ENCODE assay signal across 8 cellular contexts in genomic region chr3:45210308-45211038, GRCh38. TPM values are rescaled to one million over a fixed set of nuclear protein-coding genes. Genes with fewer than 3 reads are reported as not detected.
DNase-seq lines count a peak whose midpoint lies in the region.

No MANE protein-coding gene starts in this region.

- no peaks in the 10 kb centered on the region for H3K9me3 Mint-ChIP-seq in activated CD4-positive, alpha-beta memory T cell treated with anti-CD3 and anti-CD28 coated beads, Interleukin-2, amount 10 ng/mL, durations not matched to agents 7 days and 5 days

- no peaks in the 10 kb centered on the region for H3K36me3 ChIP-seq in mesendoderm (ENCODE audit: control insufficient read depth, insufficient read depth, low read length)

- POLR2A ChIA-PET in activated CD4-positive, alpha-beta memory T cell treated with anti-CD3 and anti-CD28 coated beads, Interleukin-2, amount 10 ng/mL, durations not matched to agents 7 days and 5 days (lab: Charles Lee) = interaction anchor here (0.7 to 4.7 kb wide), 4 partner anchors 16 to 170 kb away, joined by 3 to 43 read pairs (median 4); no protein-coding TSS in a partner anchor

- no peaks in the 10 kb centered on the region for H3K79me2 ChIP-seq in mesendoderm (ENCODE audit: control insufficient read depth, insufficient read depth, low read length)

- peak overlapping the region; percentile 0 for H3K18ac ChIP-seq in mesendoderm (ENCODE audit: low read length)

- H3K36me3 Mint-ChIP-seq in activated CD4-positive, alpha-beta memory T cell treated with anti-CD3 and anti-CD28 coated beads, Interleukin-2, amount 10 ng/mL, durations not matched to agents 7 days and 5 days (ENCODE audit: low read depth) = no peaks in the 10 kb centered on the region

- H3K27me3 ChIP-seq in mesendoderm (ENCODE audit: insufficient read depth, low read length, poor library complexity) = no peaks in the 10 kb centered on the region

- no CpG with 5 or more reads among the region's 14 CpGs for WGBS in mesendoderm (ENCODE audit: extremely low coverage, insufficient coverage, low lambda C conversion rate)

- H4K8ac ChIP-seq in mesendoderm (ENCODE audit: low read depth, low read length) = no peak overlapping the region

- H3K4me1 ChIP-seq in mesendoderm (ENCODE audit: control insufficient read depth, low read depth, low read length) = no peaks in the 10 kb centered on the region

- H2BK120ac ChIP-seq in mesendoderm (ENCODE audit: low read depth, low read length) = no peak overlapping the region

- H3K27ac Mint-ChIP-seq in activated CD4-positive, alpha-beta memory T cell treated with anti-CD3 and anti-CD28 coated beads, Interleukin-2, amount 10 ng/mL, durations not matched to agents 7 days and 5 days = no peak overlapping the region

- H3K4me2 ChIP-seq in mesendoderm (ENCODE audit: low read length) = no peak overlapping the region

- H3K4me1 Mint-ChIP-seq in activated CD4-positive, alpha-beta memory T cell treated with anti-CD3 and anti-CD28 coated beads, Interleukin-2, amount 10 ng/mL, durations not matched to agents 7 days and 5 days = peaks cover 29% of the 10 kb centered on the region

- no peak overlapping the region for H2BK15ac ChIP-seq in mesendoderm (replicated peaks; ENCODE audit: low read depth)

- no peak overlapping the region for H4K5ac ChIP-seq in mesendoderm (ENCODE audit: low read length)

- no peak overlapping the region for H2AK5ac ChIP-seq in mesendoderm (ENCODE audit: low read length)

- H3K23ac ChIP-seq in mesendoderm (ENCODE audit: low read length) = no peak overlapping the region

- peak overlapping the region; percentile 47 for H3K56ac ChIP-seq in mesendoderm (ENCODE audit: low read length)

- DNase-seq in DMS153 treated with DMSO at 0.1 percent for 48 hours (lab: John Stamatoyannopoulos, UW; ENCODE audit: unreplicated experiment) (peak; percentile 20), DMS153 (lab: John Stamatoyannopoulos, UW) (no peak), NCI-H526 (lab: John Stamatoyannopoulos, UW) (peak; percentile 34 to 80), mesendoderm (peak; percentile 89), NCI-H2107 (lab: John Stamatoyannopoulos, UW) (no peak)
- DNase-seq in activated CD4-positive, alpha-beta memory T cell treated with anti-CD3 and anti-CD28 coated beads, Interleukin-2, amount 10 ng/mL, durations not matched to agents 7 days and 5 days = peak; percentile 83
- peak; percentile 80 for DNase-seq in effector CD4-positive, alpha-beta T cell
- DNase-seq in stimulated activated CD8-positive, alpha-beta memory T cell treated with anti-CD3 and anti-CD28 coated beads, Interleukin-2, amount 100 ng/mL, for 1 hour (ENCODE audit: low read depth in 2 of 2) = peak; percentile 48 to 72

- no peak overlapping the region for H3K9ac ChIP-seq in mesendoderm (ENCODE audit: low read length)

- H3K79me1 ChIP-seq in mesendoderm (ENCODE audit: low read length) = no peaks in the 10 kb centered on the region

- CTCF ChIA-PET in activated CD4-positive, alpha-beta memory T cell treated with anti-CD3 and anti-CD28 coated beads, Interleukin-2, amount 10 ng/mL, durations not matched to agents 7 days and 5 days (lab: Charles Lee) = interaction anchor here (0.6 to 10.3 kb wide), 38 partner anchors 12 to 449 kb away, joined by 3 to 294 read pairs (median 4); no protein-coding TSS in a partner anchor

- H3K27me3 Mint-ChIP-seq in activated CD4-positive, alpha-beta memory T cell treated with anti-CD3 and anti-CD28 coated beads, Interleukin-2, amount 10 ng/mL, durations not matched to agents 7 days and 5 days = peaks cover 26% of the 10 kb centered on the region

- no peak overlapping the region for H2BK5ac ChIP-seq in mesendoderm (ENCODE audit: low read length)

- H3K4me3 Mint-ChIP-seq in activated CD4-positive, alpha-beta memory T cell treated with anti-CD3 and anti-CD28 coated beads, Interleukin-2, amount 10 ng/mL, durations not matched to agents 7 days and 5 days = no peak overlapping the region

- no peak overlapping the region for H3K27ac ChIP-seq in mesendoderm (ENCODE audit: low read depth, low read length)

- no peak overlapping the region for H3K4me3 ChIP-seq in mesendoderm (ENCODE audit: low read length)

- H3K4ac ChIP-seq in mesendoderm (ENCODE audit: low read depth, low read length) = no peak overlapping the region

RNA-seq across cellular contexts. Expression of gene TMEM158, which starts 15.6 kb away (rescaled TPM):
- total RNA-seq in activated CD4-positive, alpha-beta memory T cell treated with anti-CD3 and anti-CD28 coated beads, Interleukin-2, amount 10 ng/mL, durations not matched to agents 7 days and 5 days = not detected
- 23.6 TPM for polyA plus RNA-seq in mesendoderm (2013, experiment 1 of 2)
- 22.3 TPM for polyA plus RNA-seq in mesendoderm (2013, experiment 2 of 2)

Comparison
In these comparisons a context has a peak if more than half of its experiments do, and no peak if none do; other contexts are left out.
1. DNase-seq: peak in DMS153 treated with DMSO at 0.1 percent for 48 hours (single experiment), NCI-H526 (2 of 2), activated CD4-positive, alpha-beta memory T cell treated with anti-CD3 and anti-CD28 coated beads, Interleukin-2, amount 10 ng/mL, durations not matched to agents 7 days and 5 days (single experiment), effector CD4-positive, alpha-beta T cell (single experiment), mesendoderm (single experiment) and stimulated activated CD8-positive, alpha-beta memory T cell treated with anti-CD3 and anti-CD28 coated beads, Interleukin-2, amount 100 ng/mL, for 1 hour (2 of 2); none in DMS153 (single experiment) and NCI-H2107 (single experiment).